In genomic region chr10:79196470-79197461, GRCh38 we compare ENCODE assay signal across 8 cellular contexts.
DNase-seq lines count a peak whose midpoint lies in the region; ATAC-seq and TF ChIP-seq lines count a peak whose summit lies in the region.

No MANE protein-coding gene starts in this region.

- TF ChIP-seq POLR2A in uterus (IDR thresholded peaks at IDR 0.05) = peak in 1 of 2 donors; percentile 10

- no peaks in the 10 kb centered on the region for H3K27me3 ChIP-seq in RWPE2 (ENCODE audit: insufficient read depth, poor library complexity, severe bottlenecking)
- H3K27me3 ChIP-seq in uterus = no peaks in the 10 kb centered on the region

- intact Hi-C loops in uterus (cut with DNase I; ENCODE audit: low total_unique reads) = loop anchor here (5.0 to 10.0 kb wide), 2 partner anchors 892 to 1144 kb away; no protein-coding TSS in a partner anchor

- peaks cover 19% of the 10 kb centered on the region for H3K36me3 ChIP-seq in RWPE2 (ENCODE audit: low read depth)
- H3K36me3 ChIP-seq in uterus = no peaks in the 10 kb centered on the region

- no peak overlapping the region for H3K4me3 Mint-ChIP-seq in progenitor cell of endocrine pancreas (ENCODE audit: low read depth)

- peak; percentile 86 for DNase-seq in GM10248 (ENCODE audit: extremely low spot score)
- no peak for DNase-seq in RWPE2 (ENCODE audit: low spot score)
- DNase-seq in activated gamma-delta T cell (lab: John Stamatoyannopoulos, UW) = peak; percentile 46
- DNase-seq in glomerular visceral epithelial cell (ENCODE audit: extremely low spot score) = peak; percentile 70
- peak; percentile 78 for DNase-seq in progenitor cell of endocrine pancreas (ENCODE audit: low spot score, unreplicated experiment)
- peak; percentile 78 to 81 for DNase-seq in uterus
- DNase-seq in epidermal melanocyte (ENCODE audit: insufficient read length, low spot score) = no peak

- H3K4me1 Mint-ChIP-seq in progenitor cell of endocrine pancreas (ENCODE audit: low read depth) = no peaks in the 10 kb centered on the region

- H3K27ac ChIP-seq in RWPE2 (ENCODE audit: poor library complexity, severe bottlenecking) (no peak overlapping the region), uterus (peak overlapping the region; percentile 42 to 51)

- H3K27me3 Mint-ChIP-seq in progenitor cell of endocrine pancreas = no peaks in the 10 kb centered on the region

- peaks cover 5% of the 10 kb centered on the region for H3K36me3 Mint-ChIP-seq in progenitor cell of endocrine pancreas (ENCODE audit: insufficient read depth)

- H3K27ac Mint-ChIP-seq in progenitor cell of endocrine pancreas = no peak overlapping the region

- no peak overlapping the region for H3K4me3 ChIP-seq in RWPE2 (ENCODE audit: severe bottlenecking)
- H3K4me3 ChIP-seq in uterus = no peak overlapping the region

- POLR2A ChIA-PET in GM10248 (lab: Yijun Ruan, JAX) = no interaction called here

- H3K4me1 ChIP-seq in RWPE2 (ENCODE audit: insufficient read depth, poor library complexity, severe bottlenecking) (peaks cover 10% of the 10 kb centered on the region), uterus (peaks cover 0 to 6% of the 10 kb centered on the region in 2 donors)

- no peaks in the 10 kb centered on the region for H3K9me3 Mint-ChIP-seq in progenitor cell of endocrine pancreas (ENCODE audit: low read depth)

- CTCF ChIA-PET in GM10248 (lab: Yijun Ruan, JAX) = interaction anchor here (0.7 to 5.2 kb wide), 49 partner anchors 8 to 1480 kb away, joined by 3 to 102 read pairs (median 5); no protein-coding TSS in a partner anchor

- TF ChIP-seq CTCF in GM10248 (IDR thresholded peaks at IDR 0.05; ENCODE audit: control extremely low read depth, extremely low read depth, low read depth, missing control alignments) = peak; percentile 90
- TF ChIP-seq CTCF in RWPE2 (IDR thresholded peaks at IDR 0.05; ENCODE audit: poor library complexity, severe bottlenecking) = peak; percentile 75
- peak; percentile 91 for TF ChIP-seq CTCF in progenitor cell of endocrine pancreas (IDR thresholded peaks at IDR 0.05; ENCODE audit: unreplicated experiment)
- peak; percentile 88 to 94 (median 90) for TF ChIP-seq CTCF in uterus (IDR thresholded peaks at IDR 0.05)

- ATAC-seq in HG03280 (IDR thresholded peaks at IDR 0.05; ENCODE audit: unreplicated experiment) (peak; percentile 53), RWPE2 (ENCODE audit: low read depth) (no peak)

- H3K9me3 ChIP-seq in RWPE2 (ENCODE audit: severe bottlenecking) (no peaks in the 10 kb centered on the region), uterus (no peaks in the 10 kb centered on the region)

Comparison
In these comparisons a context has a peak if more than half of its experiments do, and no peak if none do; other contexts are left out.
1. DNase-seq: peak in GM10248 (single experiment), activated gamma-delta T cell (single experiment), glomerular visceral epithelial cell (single experiment), progenitor cell of endocrine pancreas (single experiment) and uterus (2 of 2); none in RWPE2 (single experiment) and epidermal melanocyte (single experiment).
2. Peak in every context shown above with its lines, with median percentiles within 50 percentile points of each other: CTCF ChIP-seq.